In genomic region chr4:38672247-38673071, GRCh38 we compare ENCODE assay signal across 9 cellular contexts. TPM values are rescaled to one million over a fixed set of nuclear protein-coding genes. Genes with fewer than 3 reads are reported as not detected.
DNase-seq lines count a peak whose midpoint lies in the region; ATAC-seq and TF ChIP-seq lines count a peak whose summit lies in the region.
"Had no signal": no experiment of that assay in that cellular context is flagged by ENCODE, and none has a peak within 500 bp of the region (broad histone marks: within the 10 kb centered on the region; RNA-seq: fewer than 3 reads in every experiment).

No MANE protein-coding gene starts in this region.

- ATAC-seq in CD4-positive, alpha-beta T cell (ENCODE audit: poor library complexity): no peak
- no peak for ATAC-seq in T-cell (replicated peaks in 1 of 4)
- no peak for ATAC-seq in HG02610 (IDR thresholded peaks at IDR 0.05; ENCODE audit: unreplicated experiment)
- ATAC-seq in HG02588 (IDR thresholded peaks at IDR 0.05; ENCODE audit: unreplicated experiment): no peak

- peak overlapping the region; percentile 41 for H3K27ac ChIP-seq in CD4-positive, alpha-beta T cell (ENCODE audit: low read depth, low read length)
- H3K27ac ChIP-seq in esophagus squamous epithelium (peak overlapping the region; percentile 95 to 100 (median 97)), osteoblast (ENCODE audit: low read depth, low read length) (peak overlapping the region; percentile 12)

- H3K4me1 ChIP-seq in esophagus squamous epithelium: peaks cover 75 to 100% (median 93%) of the 10 kb centered on the region in 3 donors
- peaks cover 44% of the 10 kb centered on the region for H3K4me1 ChIP-seq in osteoblast (ENCODE audit: insufficient read depth, low read length)

- intact Hi-C loops in CD4-positive, alpha-beta T cell (cut with DNase I, micrococcal nuclease): no loop called here
- intact Hi-C loops in esophagus squamous epithelium (cut with DNase I): loop anchor here (5.0 kb wide), 2 partner anchors 355 to 490 kb away; no protein-coding TSS in a partner anchor

- DNase-seq in CD4-positive, alpha-beta T cell: no peak
- DNase-seq in T-cell (no peak), esophagus squamous epithelium (lab: John Stamatoyannopoulos, UW) (no peak), osteoblast (ENCODE audit: insufficient read length, low spot score, missing footprints) (peak; percentile 62), DMS79 treated with DMSO at 0.1 percent for 48 hours (lab: John Stamatoyannopoulos, UW) (no peak)
- DNase-seq in activated CD8-positive, alpha-beta memory T cell treated with anti-CD3 and anti-CD28 coated beads, Interleukin-2, amount 50 U/mL, for 48 hours: no peak
- DNase-seq: stimulated activated CD4-positive, alpha-beta T cell treated with anti-CD3 and anti-CD28 coated beads, Interleukin-2, amount 100 ng/mL, for 48 hours had no signal

- H4K20me1 ChIP-seq in osteoblast (ENCODE audit: insufficient read depth, low read length): peaks cover 27% of the 10 kb centered on the region

- no peak overlapping the region for H3K4me2 ChIP-seq in osteoblast (ENCODE audit: insufficient read depth, low read length)

- H3K27ac Mint-ChIP-seq in CD4-positive, alpha-beta T cell: peak overlapping the region; percentile 81
- H3K27ac Mint-ChIP-seq in T-cell: peak overlapping the region; percentile 94 to 96

- CTCF ChIA-PET in CD4-positive, alpha-beta T cell (lab: Charles Lee): interaction anchor here (0.9 to 2.5 kb wide), 2 partner anchors 352 to 493 kb away, joined by 4 to 8 read pairs; no protein-coding TSS in a partner anchor
- CTCF ChIA-PET in T-cell (lab: Charles Lee): interaction anchor here in 1 of 2 donors (0.8 to 0.9 kb wide), 2 partner anchors 18 to 492 kb away, joined by 3 to 5 read pairs; no protein-coding TSS in a partner anchor

- H3K9me3 Mint-ChIP-seq in CD4-positive, alpha-beta T cell: no peaks in the 10 kb centered on the region
- no peaks in the 10 kb centered on the region for H3K9me3 Mint-ChIP-seq in T-cell

- H3K36me3 ChIP-seq in esophagus squamous epithelium: no peaks in the 10 kb centered on the region
- H3K36me3 ChIP-seq in osteoblast (ENCODE audit: insufficient read depth, low read length): no peaks in the 10 kb centered on the region

- H3K36me3 Mint-ChIP-seq in CD4-positive, alpha-beta T cell (ENCODE audit: low read depth): peaks cover 17% of the 10 kb centered on the region
- H3K36me3 Mint-ChIP-seq in T-cell: peaks cover 7% of the 10 kb centered on the region

- no peak for TF ChIP-seq CTCF in CD4-positive, alpha-beta T cell (IDR thresholded peaks at IDR 0.05)
- TF ChIP-seq CTCF in esophagus squamous epithelium (IDR thresholded peaks at IDR 0.05): no peak
- TF ChIP-seq CTCF in osteoblast (IDR thresholded peaks at IDR 0.05; ENCODE audit: extremely low read depth, low read depth, low read length): no peak

- H3K4me3 ChIP-seq in esophagus squamous epithelium (peak overlapping the region; percentile 0 to 50 (median 12)), osteoblast (ENCODE audit: insufficient read depth, low read length) (no peak overlapping the region)

- no peak overlapping the region for H2AFZ ChIP-seq in osteoblast (ENCODE audit: low read length)

- no peaks in the 10 kb centered on the region for H3K9me3 ChIP-seq in CD4-positive, alpha-beta T cell (ENCODE audit: control insufficient read depth, low read length)
- H3K9me3 ChIP-seq in esophagus squamous epithelium: no peaks in the 10 kb centered on the region
- H3K9me3 ChIP-seq in osteoblast (ENCODE audit: low read depth, low read length): no peaks in the 10 kb centered on the region

- H3K4me1 Mint-ChIP-seq in CD4-positive, alpha-beta T cell (ENCODE audit: low read depth): peaks cover 84% of the 10 kb centered on the region
- H3K4me1 Mint-ChIP-seq in T-cell: peaks cover 90 to 95% (median 91%) of the 10 kb centered on the region in 3 donors

- H3K79me2 ChIP-seq in osteoblast (ENCODE audit: insufficient read depth, low read length): peaks cover 95% of the 10 kb centered on the region

- POLR2A ChIA-PET in CD4-positive, alpha-beta T cell (lab: Charles Lee): interaction anchor here (1.1 to 2.1 kb wide), 5 partner anchors 18 to 353 kb away, joined by 3 to 7 read pairs (median 5); no protein-coding TSS in a partner anchor
- POLR2A ChIA-PET in T-cell (lab: Charles Lee): interaction anchor here (0.6 to 2.3 kb wide), 3 partner anchors 18 to 317 kb away, joined by 3 to 7 read pairs (median 3); no protein-coding TSS in a partner anchor

- H3K27me3 Mint-ChIP-seq in CD4-positive, alpha-beta T cell: no peaks in the 10 kb centered on the region
- no peaks in the 10 kb centered on the region for H3K27me3 Mint-ChIP-seq in T-cell

- peak overlapping the region; percentile 82 for H3K4me3 Mint-ChIP-seq in CD4-positive, alpha-beta T cell
- H3K4me3 Mint-ChIP-seq in T-cell: peak overlapping the region; percentile 55 to 97 (median 68)

- WGBS in esophagus squamous epithelium, 2 donors: 34 to 48% methylated on average over 12 to 14 of the region's 15 CpGs

- no peaks in the 10 kb centered on the region for H3K27me3 ChIP-seq in CD4-positive, alpha-beta T cell (ENCODE audit: control insufficient read depth, insufficient read depth, low read length)
- H3K27me3 ChIP-seq in esophagus squamous epithelium (no peaks in the 10 kb centered on the region), osteoblast (ENCODE audit: insufficient read depth, low read length) (no peaks in the 10 kb centered on the region)

- no peak for TF ChIP-seq POLR2A in esophagus squamous epithelium (IDR thresholded peaks at IDR 0.05)

RNA-seq across cellular contexts. Expression of gene KLF3, which starts 8.5 kb away (rescaled TPM):
- total RNA-seq in CD4-positive, alpha-beta T cell: 100 to 1,000 TPM; 203 to 204 TPM
- total RNA-seq in T-cell (100 to 1,000 TPM; 115 to 127 (median 124) TPM), esophagus squamous epithelium (10 to 100 TPM; 44.2 to 91.4 (median 82.7) TPM), osteoblast (25.3 and 27.7 TPM in 2 replicates)

Comparison
In these comparisons a context has a peak if more than half of its experiments do, and no peak if none do; other contexts are left out.
1. H3K27ac ChIP-seq: peak in every context shown above with its lines; median percentile 97 in esophagus squamous epithelium; 41 in CD4-positive, alpha-beta T cell; 12 in osteoblast.